In genomic region chr6:13708679-13709261, GRCh38 we compare ENCODE assay signal across 1 cellular context.
TF ChIP-seq lines count a peak whose summit lies in the region.

No MANE protein-coding gene starts in this region.

TF ChIP-seq in HEK293, 187 proteins besides CTCF, POLR2A, EP300 and RAD21 (continued from another document):
- TF ChIP-seq ZSCAN4 (tag by site-specific recombination; IDR thresholded peaks at IDR 0.05) (peak; percentile 57), ZNF560 (tag by site-specific recombination; IDR thresholded peaks at IDR 0.05; ENCODE audit: borderline replicate concordance) (no peak), ZBTB48 (tag by site-specific recombination; IDR thresholded peaks at IDR 0.05) (no peak), OSR2 (tag by site-specific recombination; IDR thresholded peaks at IDR 0.05) (0 out of 2 replicates have a peak, but pooled peaks have one; percentile 21)
